In genomic region chr10:87916515-87916914, GRCh38 we compare ENCODE assay signal across 1 cellular context.
TF ChIP-seq lines count a peak whose summit lies in the region.

No MANE protein-coding gene starts in this region.

TF ChIP-seq in K562, 482 proteins besides CTCF, POLR2A, EP300 and RAD21:
- TF ChIP-seq, protein P1, sequence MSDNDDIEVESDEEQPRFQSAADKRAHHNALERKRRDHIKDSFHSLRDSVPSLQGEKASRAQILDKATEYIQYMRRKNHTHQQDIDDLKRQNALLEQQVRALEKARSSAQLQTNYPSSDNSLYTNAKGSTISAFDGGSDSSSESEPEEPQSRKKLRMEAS (CRISPR knock-in tag; IDR thresholded peaks at IDR 0.05): no peak
- TF ChIP-seq DPF2 (IDR thresholded peaks at IDR 0.05) (no peak), ZNF778 (CRISPR knock-in tag; IDR thresholded peaks at IDR 0.05) (no peak), ILF3 (IDR thresholded peaks at IDR 0.05; ENCODE audit: borderline replicate concordance) (no peak)
- TF ChIP-seq, protein P2, sequence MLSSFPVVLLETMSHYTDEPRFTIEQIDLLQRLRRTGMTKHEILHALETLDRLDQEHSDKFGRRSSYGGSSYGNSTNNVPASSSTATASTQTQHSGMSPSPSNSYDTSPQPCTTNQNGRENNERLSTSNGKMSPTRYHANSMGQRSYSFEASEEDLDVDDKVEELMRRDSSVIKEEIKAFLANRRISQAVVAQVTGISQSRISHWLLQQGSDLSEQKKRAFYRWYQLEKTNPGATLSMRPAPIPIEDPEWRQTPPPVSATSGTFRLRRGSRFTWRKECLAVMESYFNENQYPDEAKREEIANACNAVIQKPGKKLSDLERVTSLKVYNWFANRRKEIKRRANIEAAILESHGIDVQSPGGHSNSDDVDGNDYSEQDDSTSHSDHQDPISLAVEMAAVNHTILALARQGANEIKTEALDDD (IDR thresholded peaks at IDR 0.05): peak; percentile 46; the same call in 1 of the 2 replicates
